9 cellular contexts compared by ENCODE assay signal in the genomic region with DNA sequence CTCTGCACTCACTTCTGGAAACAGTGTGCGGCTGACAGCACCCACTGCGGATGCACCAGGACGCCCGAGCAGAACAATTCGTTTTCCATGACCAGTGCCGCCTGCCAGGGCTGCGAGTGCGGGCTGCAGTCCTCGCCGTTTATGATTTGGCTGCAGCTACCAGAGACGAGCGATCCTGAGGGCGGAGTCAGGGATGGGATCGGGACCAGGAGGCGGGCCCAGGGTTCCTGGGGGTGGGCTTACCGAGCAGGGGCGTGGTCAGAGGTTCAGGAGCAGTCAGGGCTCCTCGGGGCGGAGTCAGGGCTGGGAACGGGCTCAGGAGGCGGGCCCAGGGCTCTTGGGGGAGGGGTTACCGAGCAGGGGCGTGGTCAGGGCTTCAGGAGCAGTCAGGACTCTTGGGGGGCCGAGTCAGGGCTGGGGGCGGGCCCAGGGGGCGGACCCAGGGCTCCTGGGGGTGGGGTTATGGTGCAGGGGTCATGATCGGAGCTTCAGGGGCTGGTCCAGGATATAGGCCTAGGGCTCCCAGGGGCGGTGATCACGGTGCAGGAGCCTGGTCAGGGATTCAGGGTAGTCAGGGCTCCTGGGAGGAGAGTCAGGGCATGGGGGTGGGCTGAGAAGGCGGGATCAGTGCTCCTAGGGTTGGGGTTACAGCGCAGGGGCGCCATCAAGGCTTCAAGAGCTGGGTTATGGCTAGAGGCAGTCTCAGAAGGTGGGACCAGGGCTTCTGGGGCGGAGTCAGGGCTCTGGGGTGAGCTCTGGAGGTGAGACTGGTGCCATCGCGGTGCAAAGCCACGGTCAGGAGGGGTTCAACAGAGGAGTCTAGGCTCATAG. TPM values are rescaled to one million over a fixed set of nuclear protein-coding genes. Genes with fewer than 3 reads are reported as not detected.
DNase-seq lines count a peak whose midpoint lies in the region; ATAC-seq and TF ChIP-seq lines count a peak whose summit lies in the region.
"Had no signal": no experiment of that assay in that cellular context is flagged by ENCODE, and none has a peak within 500 bp of the region (broad histone marks: within the 10 kb centered on the region; RNA-seq: fewer than 3 reads in every experiment).

No MANE protein-coding gene starts in this region.

- CTCF ChIA-PET in activated CD8-positive, alpha-beta memory T cell treated with anti-CD3 and anti-CD28 coated beads, Interleukin-2, amount 10 ng/mL, durations not matched to agents 7 days and 5 days (lab: Charles Lee), result interaction anchor here (3.4 kb wide), 1 partner anchor 12 kb away, joined by 23 read pairs; no protein-coding TSS in a partner anchor

- H3K9me3 ChIP-seq in right cardiac atrium (ENCODE audit: control insufficient read depth, low read length), result no peaks in the 10 kb centered on the region
- H3K9me3 ChIP-seq in right atrium auricular region, result no peaks in the 10 kb centered on the region
- H3K9me3 ChIP-seq in thyroid gland, result no peaks in the 10 kb centered on the region
- no peaks in the 10 kb centered on the region for H3K9me3 ChIP-seq in vagina

- DNase-seq in right cardiac atrium (peak in 2 of 3 donors; percentile 43 to 62), right atrium auricular region (ENCODE audit: low spot score) (no peak), MV-4-11 (lab: John Stamatoyannopoulos, UW) (peak; percentile 39), iris pigment epithelial cell (ENCODE audit: low read depth) (peak; percentile 60), thyroid gland (peak; percentile 76), coronary artery (ENCODE audit: low spot score) (no peak), vagina (ENCODE audit: extremely low spot score in 2 of 2) (no peak)
- DNase-seq in activated CD8-positive, alpha-beta memory T cell treated with anti-CD3 and anti-CD28 coated beads, Interleukin-2, amount 10 ng/mL, durations not matched to agents 7 days and 5 days, result peak; percentile 51

- ATAC-seq in right cardiac atrium, result peak; percentile 45 to 80
- ATAC-seq in activated CD8-positive, alpha-beta memory T cell treated with anti-CD3 and anti-CD28 coated beads, Interleukin-2, amount 10 ng/mL, durations not matched to agents 7 days and 5 days, result peak; percentile 60

- H3K27ac Mint-ChIP-seq in activated CD8-positive, alpha-beta memory T cell treated with anti-CD3 and anti-CD28 coated beads, Interleukin-2, amount 10 ng/mL, durations not matched to agents 7 days and 5 days, result no peak overlapping the region
- H3K27ac Mint-ChIP-seq: activated naive CD8-positive, alpha-beta T cell had no signal

- H3K36me3 ChIP-seq in right atrium auricular region (no peaks in the 10 kb centered on the region), thyroid gland (no peaks in the 10 kb centered on the region), vagina (no peaks in the 10 kb centered on the region)

- H3K4me1 ChIP-seq in right cardiac atrium (ENCODE audit: control insufficient read depth, insufficient read depth, low read length) (no peaks in the 10 kb centered on the region), right atrium auricular region (peaks cover 0 to 7% of the 10 kb centered on the region in 2 donors), thyroid gland (peaks cover 6 to 12% of the 10 kb centered on the region in 2 donors), vagina (peaks cover 8% of the 10 kb centered on the region)

- H3K27ac ChIP-seq in right cardiac atrium (ENCODE audit: low read length) (no peak overlapping the region), right atrium auricular region (no peak overlapping the region), thyroid gland (no peak overlapping the region), coronary artery (no peak overlapping the region), vagina (no peak overlapping the region)

- H3K9me3 Mint-ChIP-seq in activated CD8-positive, alpha-beta memory T cell treated with anti-CD3 and anti-CD28 coated beads, Interleukin-2, amount 10 ng/mL, durations not matched to agents 7 days and 5 days (ENCODE audit: low read depth), result no peaks in the 10 kb centered on the region

- WGBS in right cardiac atrium, result 3% methylated on average over 36 of the region's 36 CpGs
- WGBS in thyroid gland, 2 donors, result 4 to 8% methylated on average over 22 to 26 of the region's 36 CpGs

- H3K27me3 ChIP-seq in right cardiac atrium (ENCODE audit: control insufficient read depth, insufficient read depth) (no peaks in the 10 kb centered on the region), right atrium auricular region (peaks cover 0 to 23% of the 10 kb centered on the region in 2 donors), thyroid gland (no peaks in the 10 kb centered on the region), vagina (no peaks in the 10 kb centered on the region)

- H3K27me3 Mint-ChIP-seq in activated CD8-positive, alpha-beta memory T cell treated with anti-CD3 and anti-CD28 coated beads, Interleukin-2, amount 10 ng/mL, durations not matched to agents 7 days and 5 days, result peaks cover 38% of the 10 kb centered on the region

- H3K36me3 Mint-ChIP-seq in activated CD8-positive, alpha-beta memory T cell treated with anti-CD3 and anti-CD28 coated beads, Interleukin-2, amount 10 ng/mL, durations not matched to agents 7 days and 5 days, result no peaks in the 10 kb centered on the region
- H3K36me3 Mint-ChIP-seq: activated naive CD8-positive, alpha-beta T cell had no signal

- no peak overlapping the region for H3K4me3 ChIP-seq in right cardiac atrium (ENCODE audit: low read length)
- H3K4me3 ChIP-seq in right atrium auricular region, result no peak overlapping the region
- peak overlapping the region in 1 of 3 donors; percentile 17 for H3K4me3 ChIP-seq in thyroid gland (replicated peaks in 1 of 3)
- no peak overlapping the region for H3K4me3 ChIP-seq in coronary artery
- H3K4me3 ChIP-seq in vagina, result no peak overlapping the region

- TF ChIP-seq CTCF in right atrium auricular region (IDR thresholded peaks at IDR 0.05), result no peak
- TF ChIP-seq CTCF in thyroid gland (IDR thresholded peaks at IDR 0.05), result no peak
- no peak for TF ChIP-seq CTCF in coronary artery (IDR thresholded peaks at IDR 0.05)
- no peak for TF ChIP-seq CTCF in vagina (IDR thresholded peaks at IDR 0.05)

- H3K4me3 Mint-ChIP-seq in activated CD8-positive, alpha-beta memory T cell treated with anti-CD3 and anti-CD28 coated beads, Interleukin-2, amount 10 ng/mL, durations not matched to agents 7 days and 5 days, result no peak overlapping the region
- H3K4me3 Mint-ChIP-seq: activated naive CD8-positive, alpha-beta T cell had no signal

- intact Hi-C loops in right cardiac atrium (cut with DNase I), result no loop called here
- intact Hi-C loops in thyroid gland (cut with DNase I), result no loop called here
- intact Hi-C loops in vagina (cut with DNase I), result no loop called here

- peaks cover 1% of the 10 kb centered on the region for H3K4me1 Mint-ChIP-seq in activated CD8-positive, alpha-beta memory T cell treated with anti-CD3 and anti-CD28 coated beads, Interleukin-2, amount 10 ng/mL, durations not matched to agents 7 days and 5 days

- TF ChIP-seq POLR2A in thyroid gland (IDR thresholded peaks at IDR 0.05) (peak in 1 of 2 donors; percentile 31), vagina (IDR thresholded peaks at IDR 0.05) (no peak)

RNA-seq across cellular contexts. Expression of a gene that starts 1.7 kb away (rescaled TPM):
- not detected for total RNA-seq in right cardiac atrium
- not detected for polyA plus RNA-seq in right cardiac atrium
- not detected for total RNA-seq in right atrium auricular region
- total RNA-seq in activated CD8-positive, alpha-beta memory T cell treated with anti-CD3 and anti-CD28 coated beads, Interleukin-2, amount 10 ng/mL, durations not matched to agents 7 days and 5 days, result not detected
- total RNA-seq in thyroid gland, result 1 to 10 TPM in 3 of 4 donors, not detected in 1; 1.1 to 3.1 (median 1.9) TPM
- total RNA-seq in vagina, result not detected

RNA-seq across cellular contexts. Expression of a gene that starts 36.2 kb away (rescaled TPM):
- total RNA-seq in right cardiac atrium (not detected), right atrium auricular region (not detected), thyroid gland (10 to 100 TPM in 1 of 4 donors, 1 to 10 TPM in 3; 2.8 to 11.0 (median 5.0) TPM), vagina (not detected)
- not detected for polyA plus RNA-seq in right cardiac atrium
- total RNA-seq in activated CD8-positive, alpha-beta memory T cell treated with anti-CD3 and anti-CD28 coated beads, Interleukin-2, amount 10 ng/mL, durations not matched to agents 7 days and 5 days, result under 1 TPM in 1 of 2 experiments, not detected in 1; 0.29 TPM

RNA-seq across cellular contexts. Expression of a gene that starts 43.4 kb away (rescaled TPM):
- not detected for total RNA-seq in right cardiac atrium
- not detected for polyA plus RNA-seq in right cardiac atrium
- total RNA-seq in right atrium auricular region, result 1 to 10 TPM; 2.6 to 3.1 TPM
- total RNA-seq in activated CD8-positive, alpha-beta memory T cell treated with anti-CD3 and anti-CD28 coated beads, Interleukin-2, amount 10 ng/mL, durations not matched to agents 7 days and 5 days, result not detected
- total RNA-seq in thyroid gland, result under 1 TPM in 1 of 4 donors, not detected in 3; 0.44 TPM
- total RNA-seq in vagina, result 5.9 TPM

RNA-seq across cellular contexts. Expression of a gene that starts 54.7 kb away (rescaled TPM):
- total RNA-seq in right cardiac atrium (not detected), right atrium auricular region (not detected), thyroid gland (1 to 10 TPM in 1 of 4 donors, under 1 TPM in 1, not detected in 2; 0.54 to 1.3 TPM), vagina (not detected)
- not detected for polyA plus RNA-seq in right cardiac atrium
- not detected for total RNA-seq in activated CD8-positive, alpha-beta memory T cell treated with anti-CD3 and anti-CD28 coated beads, Interleukin-2, amount 10 ng/mL, durations not matched to agents 7 days and 5 days

RNA-seq across cellular contexts. Expression of a gene that starts 59.9 kb away (rescaled TPM):
- not detected for total RNA-seq in right cardiac atrium
- not detected for polyA plus RNA-seq in right cardiac atrium
- total RNA-seq in right atrium auricular region, result not detected
- total RNA-seq in activated CD8-positive, alpha-beta memory T cell treated with anti-CD3 and anti-CD28 coated beads, Interleukin-2, amount 10 ng/mL, durations not matched to agents 7 days and 5 days, result not detected
- not detected for total RNA-seq in thyroid gland
- 10.3 TPM for total RNA-seq in vagina

Comparison
In these comparisons a context has a peak if more than half of its experiments do, and no peak if none do; other contexts are left out.
1. DNase-seq: peak in right cardiac atrium (2 of 3), MV-4-11 (single experiment), activated CD8-positive, alpha-beta memory T cell treated with anti-CD3 and anti-CD28 coated beads, Interleukin-2, amount 10 ng/mL, durations not matched to agents 7 days and 5 days (single experiment), iris pigment epithelial cell (single experiment) and thyroid gland (2 of 2); none in right atrium auricular region (single experiment), coronary artery (single experiment) and vagina (0 of 2).